ENCODE assay signal across 28 cellular contexts in the genomic region with DNA sequence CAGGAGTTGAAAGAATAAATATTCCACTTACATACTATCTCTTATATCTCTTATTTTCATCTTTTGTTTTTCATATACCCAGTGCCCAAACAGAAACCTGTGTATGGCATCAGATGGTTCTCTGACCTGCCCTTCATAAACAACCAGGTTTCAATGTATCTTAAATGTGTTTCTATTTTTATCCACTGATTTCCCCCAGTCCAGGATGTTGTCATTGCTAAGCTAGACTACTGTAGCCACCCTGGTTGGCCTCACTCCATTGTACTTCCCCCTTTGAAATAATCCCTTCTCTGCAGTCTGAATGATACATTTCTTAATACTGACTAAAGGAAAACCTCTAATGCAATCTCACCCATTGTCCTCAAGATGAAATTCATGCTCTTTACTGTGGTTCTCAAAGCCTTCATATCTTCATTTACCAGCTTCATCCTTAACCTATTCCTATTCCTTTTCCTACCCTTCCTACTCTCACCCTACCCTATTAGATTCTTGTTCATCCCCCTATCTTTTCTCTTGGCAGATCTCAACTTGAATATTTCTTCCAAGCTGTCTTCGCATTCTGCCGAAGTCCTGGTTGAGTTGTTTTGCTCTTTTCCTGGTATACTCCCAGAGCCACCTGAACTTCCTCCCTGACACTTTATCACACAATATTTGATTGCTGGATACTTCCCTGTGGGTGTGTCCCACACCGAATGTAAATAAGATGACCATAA.
DNase-seq lines count a peak whose midpoint lies in the region; ATAC-seq, FAIRE-seq and TF ChIP-seq lines count a peak whose summit lies in the region.
"Had no signal": no experiment of that assay in that cellular context is flagged by ENCODE, and none has a peak within 500 bp of the region (broad histone marks: within the 10 kb centered on the region; RNA-seq: fewer than 3 reads in every experiment).

No MANE protein-coding gene starts in this region.

- H3K9me3 ChIP-seq in A673 (ENCODE audit: low read depth, low read length, poor library complexity, severe bottlenecking), result no peaks in the 10 kb centered on the region
- H3K9me3 ChIP-seq: A549, Caco-2, SJSA1 had no signal

- POLR2A ChIA-PET in A673 (lab: Charles Lee; ENCODE audit: low non-redundant PET), result no interaction called here

- TF ChIP-seq POLR2A in GM12891 (IDR thresholded peaks at IDR 0.05; ENCODE audit: low read depth, low read length), result no peak

- ATAC-seq in HG02970 (IDR thresholded peaks at IDR 0.05; ENCODE audit: low FRiP score, unreplicated experiment), result no peak
- ATAC-seq: A549; CD8-positive, alpha-beta T cell; Right ventricle myocardium inferior had no signal

- intact Hi-C loops in A673 (cut with micrococcal nuclease; ENCODE audit: unreplicated experiment), result no loop called here

- no peak for TF ChIP-seq CTCF in A673 (conservative IDR thresholded peaks at IDR 0.05; ENCODE audit: low read depth, low read length)

- H3K27me3 ChIP-seq in A673 (replicated peaks; ENCODE audit: insufficient read depth, low read depth, low read length, poor library complexity), result no peaks in the 10 kb centered on the region
- H3K27me3 ChIP-seq: SJSA1 had no signal

- H3K36me3 ChIP-seq in A673 (ENCODE audit: insufficient read depth, low read length, poor library complexity, severe bottlenecking), result no peaks in the 10 kb centered on the region
- H3K36me3 ChIP-seq: SJSA1 had no signal

- CTCF ChIA-PET in A673 (lab: Charles Lee), result no interaction called here

- no TSS peak for BruUV-seq in A673 (replicated peaks; lab: Mats Ljungman, UMichigan)

- peak; percentile 10 for DNase-seq in NCI-H748 (lab: John Stamatoyannopoulos, UW; ENCODE audit: unreplicated experiment)
- no peak for DNase-seq in NCI-H748 treated with DMSO at 0.1 percent for 48 hours (lab: John Stamatoyannopoulos, UW)
- DNase-seq in GM12891 (ENCODE audit: insufficient read length, low spot score), result no peak
- DNase-seq in NCI-H69 (lab: John Stamatoyannopoulos, UW), result peak; percentile 82
- DNase-seq in lung microvascular endothelial cell (ENCODE audit: low read depth in 2 of 2), result peak; percentile 5 to 15
- no peak for DNase-seq in A673 (ENCODE audit: low spot score)
- DNase-seq: C1 segment of cervical spinal cord; Caco-2; CD8-positive, alpha-beta T cell; H9; KBM-7; NCI-H1048; NCI-H1417; NCI-H1694; NCI-H2029 treated with DMSO at 0.1 percent for 48 hours; NCI-H2227 treated with DMSO at 0.1 percent for 48 hours; NCI-H510A treated with DMSO at 0.1 percent for 48 hours; NCI-H82; PC-9; T-helper 1 cell had no signal

- peak; percentile 5 for FAIRE-seq in GM12891 (lab: Jason Lieb, UNC)
- FAIRE-seq: A549, G401.6, GM12892, GM19239, HTR-8/SVneo had no signal

- no peaks in the 10 kb centered on the region for H3K4me1 ChIP-seq in A673 (ENCODE audit: insufficient read depth, low read length, poor library complexity, severe bottlenecking)
- H3K4me1 ChIP-seq: A549, Caco-2, SJSA1 had no signal

- H3K4me3 ChIP-seq in A673 (ENCODE audit: low read depth, low read length, poor library complexity, severe bottlenecking), result no peak overlapping the region
- H3K4me3 ChIP-seq: A549, PC-9, SJSA1 had no signal

- no peak overlapping the region for H3K27ac ChIP-seq in A673 (ENCODE audit: low read depth, low read length, poor library complexity, severe bottlenecking)
- H3K27ac ChIP-seq: A549, PC-9, SJSA1 had no signal

TF ChIP-seq in GM12891, 5 proteins besides CTCF, POLR2A, EP300 and RAD21:
- no peak for TF ChIP-seq SPI1 (IDR thresholded peaks at IDR 0.05; ENCODE audit: low read depth, low read length)
- no peak for TF ChIP-seq TAF1 (IDR thresholded peaks at IDR 0.05; ENCODE audit: low read depth, low read length)
- no peak for TF ChIP-seq POU2F2 (IDR thresholded peaks at IDR 0.05; ENCODE audit: low read depth, low read length)
- TF ChIP-seq PAX5 (IDR thresholded peaks at IDR 0.05; ENCODE audit: insufficient read depth, low read length, severe bottlenecking), result no peak
- TF ChIP-seq POLR2AphosphoS5 (IDR thresholded peaks at IDR 0.05; ENCODE audit: low read depth, low read length), result no peak

Comparison
In these comparisons a context has a peak if more than half of its experiments do, and no peak if none do; other contexts are left out.
1. DNase-seq: peak in NCI-H748 (single experiment), NCI-H69 (single experiment) and lung microvascular endothelial cell (2 of 2); none in NCI-H748 treated with DMSO at 0.1 percent for 48 hours (single experiment), GM12891 (single experiment) and A673 (single experiment).